23 cellular contexts compared by ENCODE assay signal in genomic region chr5:94361161-94361560, GRCh38.
DNase-seq lines count a peak whose midpoint lies in the region; TF ChIP-seq lines count a peak whose summit lies in the region.
"Had no signal": no experiment of that assay in that cellular context is flagged by ENCODE, and none has a peak within 500 bp of the region (broad histone marks: within the 10 kb centered on the region; RNA-seq: fewer than 3 reads in every experiment).

No MANE protein-coding gene starts in this region.

- H3K4me1 Mint-ChIP-seq in neural progenitor cell: no peaks in the 10 kb centered on the region
- H3K4me1 Mint-ChIP-seq: activated CD4-positive, alpha-beta T cell treated with anti-CD3 and anti-CD28 coated beads for 36 hours; naive thymus-derived CD4-positive, alpha-beta T cell; stimulated activated memory B cell treated with anti-CD40 and anti-IgM and Interleukin-4, amounts not matched to agents 10 μg/mL and 1 μg/mL and 100 μg/mL, for 72 hours had no signal

- H3K79me2 ChIP-seq in neural progenitor cell (ENCODE audit: low read depth): no peaks in the 10 kb centered on the region

- no peak for TF ChIP-seq CTCF in AG10803 (conservative IDR thresholded peaks at IDR 0.05; ENCODE audit: low read length)
- no peak for TF ChIP-seq CTCF in neural progenitor cell (IDR thresholded peaks at IDR 0.05)

- no peak overlapping the region for H3K27ac ChIP-seq in neural progenitor cell
- H3K27ac ChIP-seq: left ventricle myocardium inferior, spleen, testis had no signal

- no peak overlapping the region for H3K9ac ChIP-seq in neural progenitor cell

- no peaks in the 10 kb centered on the region for H3K36me3 Mint-ChIP-seq in neural progenitor cell
- H3K36me3 Mint-ChIP-seq: stimulated activated memory B cell treated with anti-CD40 and anti-IgM and Interleukin-4, amounts not matched to agents 10 μg/mL and 1 μg/mL and 100 μg/mL, for 72 hours had no signal

- H3K4me3 Mint-ChIP-seq in neural progenitor cell: no peak overlapping the region
- H3K4me3 Mint-ChIP-seq: activated CD4-positive, alpha-beta T cell treated with anti-CD3 and anti-CD28 coated beads for 36 hours; naive thymus-derived CD4-positive, alpha-beta T cell; stimulated activated memory B cell treated with anti-CD40 and anti-IgM and Interleukin-4, amounts not matched to agents 10 μg/mL and 1 μg/mL and 100 μg/mL, for 72 hours; T-helper 1 cell treated with Interleukin-12 subunit alpha and Interleukin-12 subunit beta and Interleukin-4 antibody, amounts not matched to agents 30 μg/mL and 1 μg/mL, for 36 hours had no signal

- H3K4me1 ChIP-seq in neural progenitor cell: no peaks in the 10 kb centered on the region
- H3K4me1 ChIP-seq: spleen, testis had no signal

- H2AFZ ChIP-seq in neural progenitor cell (replicated peaks): no peak overlapping the region

- peak; percentile 61 for DNase-seq in AG10803 (ENCODE audit: low read depth)
- no peak for DNase-seq in H7
- DNase-seq in cerebellum (ENCODE audit: low spot score): peak; percentile 6
- DNase-seq in head of caudate nucleus: no peak
- DNase-seq in A172 (ENCODE audit: low spot score): no peak
- DNase-seq in neural progenitor cell (ENCODE audit: low spot score): no peak
- no peak for DNase-seq in stimulated activated CD4-positive, alpha-beta T cell treated with anti-CD3 and anti-CD28 coated beads, Interleukin-4, amount 100 ng/mL, for 1 hour
- DNase-seq: activated CD4-positive, alpha-beta T cell treated with anti-CD3 and anti-CD28 coated beads for 36 hours; activated naive CD4-positive, alpha-beta T cell treated with Interleukin-2 at 50 U/mL for 16 hours; activated T-cell treated with anti-CD3 and anti-CD28 coated beads, Interleukin-2, amount 50 U/mL, for 48 hours; C1 segment of cervical spinal cord; KBM-7; left ventricle myocardium inferior; naive thymus-derived CD4-positive, alpha-beta T cell; NCI-H748 treated with DMSO at 0.1 percent for 48 hours; RPMI8226; spleen; stimulated activated CD4-positive, alpha-beta T cell treated with anti-CD3 and anti-CD28 coated beads, Interleukin-2, amount 100 ng/mL, for 48 hours; testis had no signal

- H3K27me3 Mint-ChIP-seq in neural progenitor cell (ENCODE audit: insufficient read depth, low read depth): peaks cover under 1% of the 10 kb centered on the region
- H3K27me3 Mint-ChIP-seq: activated CD4-positive, alpha-beta T cell treated with anti-CD3 and anti-CD28 coated beads for 36 hours; naive thymus-derived CD4-positive, alpha-beta T cell; stimulated activated memory B cell treated with anti-CD40 and anti-IgM and Interleukin-4, amounts not matched to agents 10 μg/mL and 1 μg/mL and 100 μg/mL, for 72 hours had no signal

- H3K9me3 ChIP-seq in neural progenitor cell (ENCODE audit: low read depth): no peaks in the 10 kb centered on the region
- H3K9me3 ChIP-seq: heart right ventricle, left ventricle myocardium inferior, spleen, testis had no signal

- intact Hi-C loops in head of caudate nucleus (cut with DNase I): no loop called here

- H3F3A ChIP-seq in neural progenitor cell (ENCODE audit: low read depth): peaks cover 6% of the 10 kb centered on the region

- H3K27ac Mint-ChIP-seq in neural progenitor cell: no peak overlapping the region
- H3K27ac Mint-ChIP-seq: activated CD4-positive, alpha-beta T cell treated with anti-CD3 and anti-CD28 coated beads for 36 hours; naive thymus-derived CD4-positive, alpha-beta T cell; stimulated activated memory B cell treated with anti-CD40 and anti-IgM and Interleukin-4, amounts not matched to agents 10 μg/mL and 1 μg/mL and 100 μg/mL, for 72 hours; T-helper 1 cell treated with Interleukin-12 subunit alpha and Interleukin-12 subunit beta and Interleukin-4 antibody, amounts not matched to agents 30 μg/mL and 1 μg/mL, for 36 hours had no signal

- no peak overlapping the region for H3K4me2 ChIP-seq in neural progenitor cell

- no peaks in the 10 kb centered on the region for H4K20me1 ChIP-seq in neural progenitor cell (ENCODE audit: low read depth)

- no peaks in the 10 kb centered on the region for H3K36me3 ChIP-seq in H7 (replicated peaks; ENCODE audit: control insufficient read depth, insufficient read depth, low read length)
- H3K36me3 ChIP-seq in neural progenitor cell: no peaks in the 10 kb centered on the region
- H3K36me3 ChIP-seq: heart right ventricle, left ventricle myocardium inferior, spleen had no signal

- H3K9me3 Mint-ChIP-seq in neural progenitor cell: no peaks in the 10 kb centered on the region
- H3K9me3 Mint-ChIP-seq: naive thymus-derived CD4-positive, alpha-beta T cell; stimulated activated memory B cell treated with anti-CD40 and anti-IgM and Interleukin-4, amounts not matched to agents 10 μg/mL and 1 μg/mL and 100 μg/mL, for 72 hours; T-helper 1 cell treated with Interleukin-12 subunit alpha and Interleukin-12 subunit beta and Interleukin-4 antibody, amounts not matched to agents 30 μg/mL and 1 μg/mL, for 36 hours had no signal

- H3K27me3 ChIP-seq in H7 (ENCODE audit: control insufficient read depth, insufficient read depth, low read length): no peaks in the 10 kb centered on the region
- H3K27me3 ChIP-seq in neural progenitor cell: no peaks in the 10 kb centered on the region
- H3K27me3 ChIP-seq: heart right ventricle, spleen, testis had no signal

- H3K4me3 ChIP-seq in AG10803 (ENCODE audit: low read length) (no peak overlapping the region), H7 (ENCODE audit: insufficient read depth, low read depth, low read length) (peak overlapping the region; percentile 47; the same call in 1 of the 2 replicates), iPS-11a (ENCODE audit: low read depth, low read length) (peak overlapping the region; percentile 55), neural progenitor cell (no peak overlapping the region)
- H3K4me3 ChIP-seq: heart right ventricle, left ventricle myocardium inferior, spleen, testis had no signal

Comparison
In these comparisons a context has a peak if more than half of its experiments do, and no peak if none do; other contexts are left out.
1. DNase-seq: peak in AG10803 (single experiment) and cerebellum (single experiment); none in H7 (single experiment), head of caudate nucleus (0 of 42), A172 (single experiment), neural progenitor cell (single experiment) and stimulated activated CD4-positive, alpha-beta T cell treated with anti-CD3 and anti-CD28 coated beads, Interleukin-4, amount 100 ng/mL, for 1 hour (single experiment).
2. H3K4me3 ChIP-seq: peak in H7 (single experiment) and iPS-11a (single experiment); none in AG10803 (single experiment) and neural progenitor cell (single experiment).